In the genomic region with DNA sequence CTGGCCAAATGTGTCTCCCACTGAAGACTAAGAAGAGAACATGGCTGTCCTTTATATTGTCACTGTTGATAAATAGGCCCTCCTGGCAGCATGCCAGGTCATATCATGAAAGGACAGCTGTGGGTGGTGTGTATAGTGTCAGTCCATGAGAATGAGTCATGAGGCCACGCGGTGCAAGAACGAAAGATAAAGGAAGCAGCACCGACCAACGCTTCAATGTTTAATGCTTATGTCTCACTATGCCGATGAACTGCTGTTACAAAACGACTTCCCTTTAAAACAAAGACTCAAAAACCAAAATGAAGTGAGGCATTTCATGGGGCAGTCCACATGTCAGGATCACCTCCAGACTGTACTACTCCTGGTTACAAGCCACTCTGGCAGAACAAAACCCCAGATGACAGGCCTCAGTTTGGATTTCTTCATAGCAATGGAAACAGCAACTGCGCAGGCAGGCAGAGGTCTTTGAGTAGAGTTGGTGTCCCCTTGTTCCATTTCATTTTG, we compare ENCODE assay signal across 8 cellular contexts. TPM values are rescaled to one million over a fixed set of nuclear protein-coding genes. Genes with fewer than 3 reads are reported as not detected.
DNase-seq lines count a peak whose midpoint lies in the region; ATAC-seq and TF ChIP-seq lines count a peak whose summit lies in the region.

No MANE protein-coding gene starts in this region.

- H3K4me1 Mint-ChIP-seq in T-cell = peaks cover 14 to 25% (median 15%) of the 10 kb centered on the region in 3 donors

- peak overlapping the region; percentile 86 to 93 for H3K27ac Mint-ChIP-seq in T-cell

- intact Hi-C loops in adrenal gland (cut with DNase I) (loop anchor here in 1 of 2 donors (10.0 kb wide), 1 partner anchor 143 kb away; no protein-coding TSS in a partner anchor), testis (cut with DNase I; ENCODE audit: low total_unique reads) (loop anchor here (10.0 kb wide), 1 partner anchor 133 kb away; no protein-coding TSS in a partner anchor)

- peak overlapping the region in 4 of 5 donors; percentile 25 to 77 (median 60) for H3K27ac ChIP-seq in adrenal gland
- H3K27ac ChIP-seq in testis = no peak overlapping the region

- TF ChIP-seq POLR2A in adrenal gland (IDR thresholded peaks at IDR 0.05) (peak in 1 of 2 donors; percentile 40), testis (IDR thresholded peaks at IDR 0.05) (no peak)

- H3K9me3 ChIP-seq in adrenal gland (replicated peaks in 1 of 3) = no peaks in the 10 kb centered on the region
- no peaks in the 10 kb centered on the region for H3K9me3 ChIP-seq in testis

- POLR2A ChIA-PET in T-cell (lab: Charles Lee) = no interaction called here

- DNase-seq in Kasumi-1 (lab: John Stamatoyannopoulos, UW) (peak; percentile 30 to 35), T-cell (peak; percentile 1 to 55 (median 38)), adrenal gland (peak; percentile 80 to 94 (median 88)), mucosa of gallbladder (ENCODE audit: low spot score) (peak; percentile 73), testis (peak; percentile 69), SKM-1 treated with dmso at 0.1 percent for 144 hours (lab: John Stamatoyannopoulos, UW; ENCODE audit: unreplicated experiment) (no peak), Ammon's horn (ENCODE audit: low spot score) (no peak), DMS79 (lab: John Stamatoyannopoulos, UW) (no peak)

- TF ChIP-seq CTCF in adrenal gland (IDR thresholded peaks at IDR 0.05) = no peak
- TF ChIP-seq CTCF in testis (IDR thresholded peaks at IDR 0.05) = no peak

- 19 to 35% (median 29%) methylated on average over 8 of the region's 8 CpGs for WGBS in adrenal gland, 4 donors
- WGBS in testis, 2 donors = 25 to 67% methylated on average over 5 to 8 of the region's 8 CpGs

- no peaks in the 10 kb centered on the region for H3K36me3 Mint-ChIP-seq in T-cell

- H3K27me3 ChIP-seq in adrenal gland (peaks cover 4% of the 10 kb centered on the region), testis (no peaks in the 10 kb centered on the region)

- no peaks in the 10 kb centered on the region for H3K9me3 Mint-ChIP-seq in T-cell

- peaks cover 0 to 12% of the 10 kb centered on the region in 2 donors for H3K4me1 ChIP-seq in adrenal gland (replicated peaks in 1 of 2)
- H3K4me1 ChIP-seq in testis = no peaks in the 10 kb centered on the region

- peaks cover 0 to 23% of the 10 kb centered on the region in 2 donors for H3K27me3 Mint-ChIP-seq in T-cell

- CTCF ChIA-PET in T-cell (lab: Charles Lee) = interaction anchor here in 1 of 2 donors (0.6 kb wide), 1 partner anchor 388 kb away, joined by 3 read pairs; no protein-coding TSS in a partner anchor

- H3K4me3 Mint-ChIP-seq in T-cell = peak overlapping the region in 1 of 3 donors; percentile 31

- ATAC-seq in T-cell (replicated peaks in 1 of 4) = peak; percentile 68 to 77 (median 72)

- H3K4me3 ChIP-seq in adrenal gland (no peak overlapping the region), testis (no peak overlapping the region)

- no peaks in the 10 kb centered on the region for H3K36me3 ChIP-seq in adrenal gland (replicated peaks in 1 of 2)
- H3K36me3 ChIP-seq in testis (ENCODE audit: low read depth, missing control alignments) = no peaks in the 10 kb centered on the region

RNA-seq across cellular contexts. Expression of gene TCEANC, which starts 5.2 kb away (rescaled TPM):
- total RNA-seq in T-cell (10 to 100 TPM in 1 of 5 donors, 1 to 10 TPM in 4; 8.0 to 12.8 (median 9.5) TPM), adrenal gland (10 to 100 TPM in 1 of 8 donors, 1 to 10 TPM in 7; 2.8 to 24.8 (median 4.4) TPM), mucosa of gallbladder (4.0 TPM), testis (1 to 10 TPM; 4.8 to 5.6 TPM)
- polyA plus RNA-seq in adrenal gland (1 to 10 TPM; 2.0 to 5.3 (median 3.3) TPM), testis (ENCODE audit: insufficient read depth, low read depth, low replicate concordance) (2.1 TPM)

RNA-seq across cellular contexts. Expression of gene RAB9A, which starts 41.2 kb away (rescaled TPM):
- total RNA-seq in T-cell = 10 to 100 TPM; 12.2 to 27.3 (median 16.4) TPM
- total RNA-seq in adrenal gland = 100 to 1,000 TPM in 1 of 8 donors, 10 to 100 TPM in 7; 49.1 to 153 (median 66.9) TPM
- 10 to 100 TPM; 23.8 to 75.1 (median 28.2) TPM for polyA plus RNA-seq in adrenal gland
- total RNA-seq in mucosa of gallbladder = 32.2 TPM
- total RNA-seq in testis = 10 to 100 TPM; 12.9 to 13.1 TPM
- polyA plus RNA-seq in testis (ENCODE audit: insufficient read depth, low read depth, low replicate concordance) = 13.2 TPM

Comparison
In these comparisons a context has a peak if more than half of its experiments do, and no peak if none do; other contexts are left out.
1. DNase-seq: peak in Kasumi-1 (2 of 2), T-cell (34 of 34), adrenal gland (7 of 7), mucosa of gallbladder (single experiment) and testis (single experiment); none in SKM-1 treated with dmso at 0.1 percent for 144 hours (single experiment), Ammon's horn (single experiment) and DMS79 (single experiment).
2. H3K27ac ChIP-seq: peak in adrenal gland (4 of 5); none in testis (0 of 2).